Comparison of ENCODE assay signal across 8 cellular contexts in genomic region chr1:23558140-23558871, GRCh38. TPM values are rescaled to one million over a fixed set of nuclear protein-coding genes. Genes with fewer than 3 reads are reported as not detected.
A peak's percentile ranks its signal among the peaks of the same experiment; 100 is the strongest.
DNase-seq lines count a peak whose midpoint lies in the region; ATAC-seq and TF ChIP-seq lines count a peak whose summit lies in the region.

No MANE protein-coding gene starts in this region.

- peak overlapping the region; percentile 82 for H3K4me3 Mint-ChIP-seq in activated naive CD4-positive, alpha-beta T cell treated with anti-CD3 and anti-CD28 coated beads for 36 hours

- peaks cover 68% of the 10 kb centered on the region for H3K4me1 Mint-ChIP-seq in activated naive CD4-positive, alpha-beta T cell treated with anti-CD3 and anti-CD28 coated beads for 36 hours (ENCODE audit: low read depth)

- peak overlapping the region; percentile 68 to 79 for H3K4me3 ChIP-seq in right atrium auricular region
- H3K4me3 ChIP-seq in sigmoid colon: peak overlapping the region; percentile 62 to 74 (median 68)

- no peak for TF ChIP-seq EP300 in sigmoid colon (IDR thresholded peaks at IDR 0.05)

- TF ChIP-seq POLR2A in sigmoid colon (IDR thresholded peaks at IDR 0.05): peak in 1 of 2 donors; percentile 43

- peak; percentile 32 for DNase-seq in NCI-H2107 treated with DMSO at 0.1 percent for 48 hours (lab: John Stamatoyannopoulos, UW; ENCODE audit: unreplicated experiment)
- DNase-seq in NCI-H2107 (lab: John Stamatoyannopoulos, UW): no peak
- DNase-seq in NCI-H526 treated with DMSO at 0.1 percent for 48 hours (lab: John Stamatoyannopoulos, UW): peak; percentile 67
- DNase-seq in activated naive CD4-positive, alpha-beta T cell treated with anti-CD3 and anti-CD28 coated beads for 36 hours: peak; percentile 58
- no peak for DNase-seq in right atrium auricular region (ENCODE audit: low spot score)
- peak; percentile 72 for DNase-seq in sigmoid colon

- H3K9me3 ChIP-seq in right atrium auricular region (no peaks in the 10 kb centered on the region), sigmoid colon (no peaks in the 10 kb centered on the region)

- peaks cover 3% of the 10 kb centered on the region for H3K27me3 Mint-ChIP-seq in activated naive CD4-positive, alpha-beta T cell treated with anti-CD3 and anti-CD28 coated beads for 36 hours (ENCODE audit: low read depth)

- no peaks in the 10 kb centered on the region for H3K27me3 ChIP-seq in right atrium auricular region
- H3K27me3 ChIP-seq in sigmoid colon: no peaks in the 10 kb centered on the region

- H3K4me1 ChIP-seq in right atrium auricular region: peaks cover 0 to 69% of the 10 kb centered on the region in 2 donors
- H3K4me1 ChIP-seq in sigmoid colon: peaks cover 0 to 84% (median 79%) of the 10 kb centered on the region in 4 donors

- 1 to 4% methylated on average over 34 of the region's 34 CpGs for WGBS in sigmoid colon, 2 donors

- H3K27ac Mint-ChIP-seq in activated naive CD4-positive, alpha-beta T cell treated with anti-CD3 and anti-CD28 coated beads for 36 hours: peak overlapping the region; percentile 84

- H3K36me3 ChIP-seq in right atrium auricular region (peaks cover 23% of the 10 kb centered on the region), sigmoid colon (no peaks in the 10 kb centered on the region)

- intact Hi-C loops in activated naive CD4-positive, alpha-beta T cell treated with anti-CD3 and anti-CD28 coated beads for 36 hours (cut with micrococcal nuclease): loop anchor here (2.0 to 10.0 kb wide), 3 partner anchors 54 to 1086 kb away; partner anchors contain the start of genes PNRC2 and SRRM1
- intact Hi-C loops in sigmoid colon (cut with DNase I): loop anchor here (5.0 kb wide), 1 partner anchor 381 kb away; no protein-coding TSS in a partner anchor

- no peak for ATAC-seq in HG03571 (IDR thresholded peaks at IDR 0.05; ENCODE audit: unreplicated experiment)
- no peak for ATAC-seq in GM21526 (IDR thresholded peaks at IDR 0.05; ENCODE audit: low FRiP score, unreplicated experiment)

- H3K36me3 Mint-ChIP-seq in activated naive CD4-positive, alpha-beta T cell treated with anti-CD3 and anti-CD28 coated beads for 36 hours (ENCODE audit: low read depth): peaks cover 18% of the 10 kb centered on the region

- CTCF ChIA-PET in activated naive CD4-positive, alpha-beta T cell treated with anti-CD3 and anti-CD28 coated beads for 36 hours (lab: Charles Lee): interaction anchor here (0.6 to 3.2 kb wide), 15 partner anchors 10 to 134 kb away, joined by 3 to 25 read pairs (median 5); partner anchors contain the start of gene RPL11

- H3K27ac ChIP-seq in right atrium auricular region (peak overlapping the region; percentile 90 to 93), sigmoid colon (peak overlapping the region; percentile 89 to 96 (median 96))

- H3K9me3 Mint-ChIP-seq in activated naive CD4-positive, alpha-beta T cell treated with anti-CD3 and anti-CD28 coated beads for 36 hours: no peaks in the 10 kb centered on the region

- no peak for TF ChIP-seq CTCF in right atrium auricular region (IDR thresholded peaks at IDR 0.05)
- TF ChIP-seq CTCF in sigmoid colon (IDR thresholded peaks at IDR 0.05): no peak

RNA-seq across cellular contexts. Expression of gene ID3, which starts 1.0 kb away (rescaled TPM):
- total RNA-seq in activated naive CD4-positive, alpha-beta T cell treated with anti-CD3 and anti-CD28 coated beads for 36 hours: 10 to 100 TPM; 69.5 to 74.6 TPM
- total RNA-seq in right atrium auricular region (100 to 1,000 TPM; 145 to 357 TPM), sigmoid colon (100 to 1,000 TPM in 2 of 4 donors, 10 to 100 TPM in 2; 72.1 to 144 (median 92.6) TPM)
- polyA plus RNA-seq in sigmoid colon: 100 to 1,000 TPM; 114 to 232 (median 220) TPM

RNA-seq across cellular contexts. Expression of gene E2F2, which starts 27.3 kb away (rescaled TPM):
- 10 to 100 TPM; 31.3 to 33.8 TPM for total RNA-seq in activated naive CD4-positive, alpha-beta T cell treated with anti-CD3 and anti-CD28 coated beads for 36 hours
- total RNA-seq in right atrium auricular region (under 1 TPM; 0.20 to 0.33 TPM), sigmoid colon (under 1 TPM in 2 of 4 donors, not detected in 2; 0.14 to 0.28 TPM)
- polyA plus RNA-seq in sigmoid colon: 10 to 100 TPM in 1 of 3 donors, 1 to 10 TPM in 2; 2.4 to 10.6 (median 6.0) TPM

Comparison
In these comparisons a context has a peak if more than half of its experiments do, and no peak if none do; other contexts are left out.
1. DNase-seq: peak in NCI-H2107 treated with DMSO at 0.1 percent for 48 hours (single experiment), NCI-H526 treated with DMSO at 0.1 percent for 48 hours (single experiment), activated naive CD4-positive, alpha-beta T cell treated with anti-CD3 and anti-CD28 coated beads for 36 hours (single experiment) and sigmoid colon (single experiment); none in NCI-H2107 (single experiment) and right atrium auricular region (single experiment).
2. RNA of gene E2F2, which starts 27.3 kb away (total RNA-seq): 31.3 to 33.8 TPM in activated naive CD4-positive, alpha-beta T cell treated with anti-CD3 and anti-CD28 coated beads for 36 hours; 0.20 to 0.33 TPM in right atrium auricular region and 0.14 to 0.28 TPM in sigmoid colon; every median in the first group is over 10 times any median in the second.